Comparison of ENCODE assay signal across 18 cellular contexts in genomic region chr5:143342607-143343006, GRCh38.
DNase-seq lines count a peak whose midpoint lies in the region; ATAC-seq and TF ChIP-seq lines count a peak whose summit lies in the region.
"Had no signal": no experiment of that assay in that cellular context is flagged by ENCODE, and none has a peak within 500 bp of the region (broad histone marks: within the 10 kb centered on the region; RNA-seq: fewer than 3 reads in every experiment).

No MANE protein-coding gene starts in this region.

- TF ChIP-seq EP300 in stomach (IDR thresholded peaks at IDR 0.05), result no peak

- 84 to 93% (median 92%) methylated on average over 5 of the region's 5 CpGs for WGBS in stomach, 5 donors

- peaks cover 13% of the 10 kb centered on the region for H3K36me3 Mint-ChIP-seq in activated naive CD4-positive, alpha-beta T cell treated with anti-CD3 and anti-CD28 coated beads for 36 hours (ENCODE audit: low read depth)

- TF ChIP-seq CTCF in RWPE2 (IDR thresholded peaks at IDR 0.05; ENCODE audit: poor library complexity, severe bottlenecking) (no peak), foreskin keratinocyte (conservative IDR thresholded peaks at IDR 0.05) (no peak), stomach (IDR thresholded peaks at IDR 0.05) (no peak)

- H3K9me3 ChIP-seq in RWPE2 (ENCODE audit: severe bottlenecking) (no peaks in the 10 kb centered on the region), stomach (no peaks in the 10 kb centered on the region)
- H3K9me3 ChIP-seq: body of pancreas, vagina had no signal

- DNase-seq in activated naive CD4-positive, alpha-beta T cell treated with anti-CD3 and anti-CD28 coated beads for 36 hours, result no peak
- no peak for DNase-seq in activated naive CD4-positive, alpha-beta T cell (lab: John Stamatoyannopoulos, UW)
- DNase-seq in RWPE2 (ENCODE audit: low spot score) (no peak), foreskin keratinocyte (no peak), glomerular visceral epithelial cell (ENCODE audit: extremely low spot score) (no peak), stomach (no peak), iPS-NIHi11 (ENCODE audit: low spot score) (no peak)
- DNase-seq in stimulated activated naive CD8-positive, alpha-beta T cell treated with anti-CD3 and anti-CD28 coated beads, Interleukin-15, Interleukin-2, amounts not matched to agents 100 U/mL and 50 U/mL, for 24 hours, result no peak
- DNase-seq: activated effector memory CD4-positive, alpha-beta T cell treated with anti-CD3 and anti-CD28 coated beads, Interleukin-2, amount 50 U/mL, for 16 hours; body of pancreas; CD4-positive, alpha-beta memory T cell; DND-41; HCEC 1CT; NCI-H1436; NCI-H2227 treated with DMSO at 0.1 percent for 48 hours; stimulated activated naive CD4-positive, alpha-beta T cell had no signal

- H3K4me3 Mint-ChIP-seq in activated naive CD4-positive, alpha-beta T cell treated with anti-CD3 and anti-CD28 coated beads for 36 hours, result no peak overlapping the region
- H3K4me3 Mint-ChIP-seq: CD4-positive, alpha-beta memory T cell had no signal

- peak overlapping the region; percentile 72 for H3K27ac Mint-ChIP-seq in activated naive CD4-positive, alpha-beta T cell treated with anti-CD3 and anti-CD28 coated beads for 36 hours

- H3K9me3 Mint-ChIP-seq in activated naive CD4-positive, alpha-beta T cell treated with anti-CD3 and anti-CD28 coated beads for 36 hours, result no peaks in the 10 kb centered on the region
- H3K9me3 Mint-ChIP-seq: CD4-positive, alpha-beta memory T cell had no signal

- H3K27me3 Mint-ChIP-seq in activated naive CD4-positive, alpha-beta T cell treated with anti-CD3 and anti-CD28 coated beads for 36 hours (ENCODE audit: low read depth), result no peaks in the 10 kb centered on the region
- H3K27me3 Mint-ChIP-seq: CD4-positive, alpha-beta memory T cell had no signal

- ATAC-seq in RWPE2 (ENCODE audit: low read depth), result no peak
- ATAC-seq in foreskin keratinocyte, result no peak
- peak; percentile 29 for ATAC-seq in stimulated activated naive CD8-positive, alpha-beta T cell treated with anti-CD3 and anti-CD28 coated beads, Interleukin-15, Interleukin-2, amounts not matched to agents 100 U/mL and 50 U/mL, for 24 hours
- ATAC-seq: body of pancreas had no signal

- CTCF ChIA-PET in activated naive CD4-positive, alpha-beta T cell treated with anti-CD3 and anti-CD28 coated beads for 36 hours (lab: Charles Lee), result interaction anchor here (0.6 to 1.7 kb wide), 2 partner anchors 11 to 60 kb away, joined by 3 to 5 read pairs; no protein-coding TSS in a partner anchor

- no peak for TF ChIP-seq POLR2A in stomach (IDR thresholded peaks at IDR 0.05)

- intact Hi-C loops in activated naive CD4-positive, alpha-beta T cell treated with anti-CD3 and anti-CD28 coated beads for 36 hours (cut with micrococcal nuclease), result loop anchor here (1.0 to 2.0 kb wide), 5 partner anchors 8 to 333 kb away; no protein-coding TSS in a partner anchor
- intact Hi-C loops in stomach (cut with DNase I; ENCODE audit: low total_unique reads), result no loop called here

- H3K27ac ChIP-seq in RWPE2 (ENCODE audit: poor library complexity, severe bottlenecking) (peak overlapping the region; percentile 8), foreskin keratinocyte (peak overlapping the region; percentile 38), stomach (peak overlapping the region in 2 of 5 donors; percentile 5 to 17)
- H3K27ac ChIP-seq: body of pancreas, RWPE1, vagina had no signal

- peaks cover 21% of the 10 kb centered on the region for H3K36me3 ChIP-seq in RWPE2 (ENCODE audit: low read depth)
- H3K36me3 ChIP-seq in stomach, result no peaks in the 10 kb centered on the region
- H3K36me3 ChIP-seq: vagina had no signal

- H3K4me3 ChIP-seq in RWPE2 (ENCODE audit: severe bottlenecking) (no peak overlapping the region), stomach (no peak overlapping the region)
- H3K4me3 ChIP-seq: body of pancreas, vagina had no signal

- no peaks in the 10 kb centered on the region for H3K27me3 ChIP-seq in RWPE2 (ENCODE audit: insufficient read depth, poor library complexity, severe bottlenecking)
- no peaks in the 10 kb centered on the region for H3K27me3 ChIP-seq in foreskin keratinocyte
- H3K27me3 ChIP-seq in stomach, result no peaks in the 10 kb centered on the region
- H3K27me3 ChIP-seq: body of pancreas, vagina had no signal

- peaks cover 57% of the 10 kb centered on the region for H3K4me1 Mint-ChIP-seq in activated naive CD4-positive, alpha-beta T cell treated with anti-CD3 and anti-CD28 coated beads for 36 hours (ENCODE audit: low read depth)

- H3K4me1 ChIP-seq in RWPE2 (ENCODE audit: insufficient read depth, poor library complexity, severe bottlenecking), result peaks cover 29% of the 10 kb centered on the region
- H3K4me1 ChIP-seq in foreskin keratinocyte, result peaks cover 3% of the 10 kb centered on the region
- H3K4me1 ChIP-seq in stomach, result peaks cover 0 to 72% (median 36%) of the 10 kb centered on the region in 4 donors
